Comparison of ENCODE assay signal across 16 cellular contexts in the genomic region with DNA sequence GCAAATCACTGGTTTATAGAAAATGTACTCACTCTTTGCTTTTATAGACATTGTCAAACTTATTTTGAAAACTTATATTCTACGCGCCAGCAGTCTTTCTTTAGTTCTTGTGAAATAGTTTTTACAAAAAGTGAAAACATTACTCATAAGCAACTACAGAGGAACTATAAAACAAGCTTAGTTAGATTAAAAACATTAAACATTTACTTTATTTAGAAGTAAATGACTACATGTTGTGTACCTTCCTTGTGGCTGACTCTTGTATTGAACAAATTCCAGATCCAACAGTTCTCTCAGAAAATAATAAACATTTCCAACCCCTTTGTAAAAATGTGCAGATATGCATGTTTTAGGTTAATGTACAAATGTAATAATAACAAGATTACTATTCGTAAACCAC.
A peak's percentile ranks its signal among the peaks of the same experiment; 100 is the strongest.
DNase-seq lines count a peak whose midpoint lies in the region; ATAC-seq, FAIRE-seq and TF ChIP-seq lines count a peak whose summit lies in the region.
"Had no signal": no experiment of that assay in that cellular context is flagged by ENCODE, and none has a peak within 500 bp of the region (broad histone marks: within the 10 kb centered on the region; RNA-seq: fewer than 3 reads in every experiment).

No MANE protein-coding gene starts in this region.

- no peak for ATAC-seq in GM21515 (IDR thresholded peaks at IDR 0.05; ENCODE audit: unreplicated experiment)
- ATAC-seq: GM23338 had no signal

- no peaks in the 10 kb centered on the region for H3K9me3 Mint-ChIP-seq in nephron
- H3K9me3 Mint-ChIP-seq: GM23338 had no signal

- peak overlapping the region; percentile 57 to 85 (median 60) for H3K27ac Mint-ChIP-seq in nephron
- H3K27ac Mint-ChIP-seq: CD4-positive, alpha-beta T cell; GM23338 had no signal

- no peak for FAIRE-seq in bronchial epithelial cell (lab: Jason Lieb, UNC)
- FAIRE-seq: D721Med, G401.6, GM12891, H54 had no signal

- DNase-seq in bronchial epithelial cell (ENCODE audit: low read depth) (peak; percentile 2), renal cortical epithelial cell (ENCODE audit: low read depth) (peak; percentile 90), NCI-H2029 (lab: John Stamatoyannopoulos, UW) (no peak), NCI-H2081 (lab: John Stamatoyannopoulos, UW) (no peak)
- DNase-seq: ACHN; AML-193; Caco-2; CD4-positive, alpha-beta T cell; HCEC 1CT had no signal

- H3K4me1 Mint-ChIP-seq in nephron, result peaks cover 11% of the 10 kb centered on the region

- H3K27me3 Mint-ChIP-seq in nephron (ENCODE audit: low read depth), result no peaks in the 10 kb centered on the region
- H3K27me3 Mint-ChIP-seq: CD4-positive, alpha-beta T cell had no signal

- H3K36me3 ChIP-seq in bronchial epithelial cell (ENCODE audit: control insufficient read depth, insufficient read depth, low read length), result no peaks in the 10 kb centered on the region

- no peaks in the 10 kb centered on the region for H3K27me3 ChIP-seq in bronchial epithelial cell (ENCODE audit: control insufficient read depth, insufficient read depth, low read length)

- H3K36me3 Mint-ChIP-seq in nephron (ENCODE audit: low read depth), result peaks cover 16% of the 10 kb centered on the region

- H3K4me3 Mint-ChIP-seq in nephron, result no peak overlapping the region
- H3K4me3 Mint-ChIP-seq: CD4-positive, alpha-beta T cell; GM23338 had no signal

- no peak overlapping the region for H3K4me3 ChIP-seq in bronchial epithelial cell (ENCODE audit: low read depth, low read length)
- H3K4me3 ChIP-seq: GM23338 had no signal

- TF ChIP-seq CTCF in bronchial epithelial cell (IDR thresholded peaks at IDR 0.05; ENCODE audit: insufficient read depth, low read length, severe bottlenecking), result no peak
- no peak for TF ChIP-seq CTCF in nephron (IDR thresholded peaks at IDR 0.05; ENCODE audit: unreplicated experiment in 3 of 3)

Comparison
In these comparisons a context has a peak if more than half of its experiments do, and no peak if none do; other contexts are left out.
1. DNase-seq: peak in bronchial epithelial cell (single experiment) and renal cortical epithelial cell (single experiment); none in NCI-H2029 (single experiment) and NCI-H2081 (0 of 2).